In genomic region chr10:5089869-5090268, GRCh38 we compare ENCODE assay signal across 9 cellular contexts.
DNase-seq lines count a peak whose midpoint lies in the region; ATAC-seq and TF ChIP-seq lines count a peak whose summit lies in the region.
"Had no signal": no experiment of that assay in that cellular context is flagged by ENCODE, and none has a peak within 500 bp of the region (broad histone marks: within the 10 kb centered on the region; RNA-seq: fewer than 3 reads in every experiment).

No MANE protein-coding gene starts in this region.

- peaks cover 12% of the 10 kb centered on the region for H3K27me3 Mint-ChIP-seq in T-helper 2 cell treated with Interferon-gamma antibody and Interleukin-4, amounts not matched to agents 5 μg/mL and 100 μg/mL, for 36 hours (ENCODE audit: low read depth)

- peak; percentile 11 for DNase-seq in DMS153 treated with DMSO at 0.1 percent for 48 hours (lab: John Stamatoyannopoulos, UW; ENCODE audit: unreplicated experiment)
- DNase-seq in iris pigment epithelial cell (ENCODE audit: low read depth), result peak; percentile 65
- no peak for DNase-seq in T-helper 2 cell treated with Interferon-gamma antibody and Interleukin-4, amounts not matched to agents 5 μg/mL and 100 μg/mL, for 36 hours (ENCODE audit: low spot score)
- no peak for DNase-seq in retina
- DNase-seq in activated CD8-positive, alpha-beta memory T cell treated with anti-CD3 and anti-CD28 coated beads, Interleukin-2, amount 50 U/mL, for 4 hours, result no peak
- no peak for DNase-seq in NCI-H1930 (lab: John Stamatoyannopoulos, UW)
- DNase-seq: stimulated activated CD4-positive, alpha-beta T cell treated with anti-CD3 and anti-CD28 coated beads, Interleukin-4, amount 100 ng/mL, for 4 hours had no signal

- no peak overlapping the region for H3K27ac Mint-ChIP-seq in T-helper 2 cell treated with Interferon-gamma antibody and Interleukin-4, amounts not matched to agents 5 μg/mL and 100 μg/mL, for 36 hours

- H3K4me1 Mint-ChIP-seq in T-helper 2 cell treated with Interferon-gamma antibody and Interleukin-4, amounts not matched to agents 5 μg/mL and 100 μg/mL, for 36 hours (ENCODE audit: low read depth), result peaks cover 4% of the 10 kb centered on the region

- H3K4me3 Mint-ChIP-seq in T-helper 2 cell treated with Interferon-gamma antibody and Interleukin-4, amounts not matched to agents 5 μg/mL and 100 μg/mL, for 36 hours, result no peak overlapping the region

- no peaks in the 10 kb centered on the region for H3K36me3 Mint-ChIP-seq in T-helper 2 cell treated with Interferon-gamma antibody and Interleukin-4, amounts not matched to agents 5 μg/mL and 100 μg/mL, for 36 hours (ENCODE audit: low read depth)

- ATAC-seq in HG03159 (IDR thresholded peaks at IDR 0.05; ENCODE audit: unreplicated experiment), result peak; percentile 87
- ATAC-seq in SK-N-SH treated with all-trans-retinoic acid at 6 μM for 48 hours, result peak; percentile 53; the same call in 2 of the 3 replicates

- H3K9me3 Mint-ChIP-seq in T-helper 2 cell treated with Interferon-gamma antibody and Interleukin-4, amounts not matched to agents 5 μg/mL and 100 μg/mL, for 36 hours, result no peaks in the 10 kb centered on the region

TF ChIP-seq in SK-N-SH treated with all-trans-retinoic acid at 6 μM for 48 hours, 23 proteins besides CTCF, POLR2A, EP300 and RAD21:
- no peak for TF ChIP-seq ZNF8 (CRISPR knock-in tag; IDR thresholded peaks at IDR 0.05)
- TF ChIP-seq CREB5 (CRISPR knock-in tag; IDR thresholded peaks at IDR 0.05; ENCODE audit: low read depth), result no peak
- no peak for TF ChIP-seq TOX (CRISPR knock-in tag; IDR thresholded peaks at IDR 0.05; ENCODE audit: borderline replicate concordance)
- no peak for TF ChIP-seq BACH2 (CRISPR knock-in tag; IDR thresholded peaks at IDR 0.05; ENCODE audit: borderline replicate concordance)
- no peak for TF ChIP-seq ZFP30 (CRISPR knock-in tag; IDR thresholded peaks at IDR 0.05)
- TF ChIP-seq ISL1 (CRISPR knock-in tag; IDR thresholded peaks at IDR 0.05), result no peak
- TF ChIP-seq, protein P1, sequence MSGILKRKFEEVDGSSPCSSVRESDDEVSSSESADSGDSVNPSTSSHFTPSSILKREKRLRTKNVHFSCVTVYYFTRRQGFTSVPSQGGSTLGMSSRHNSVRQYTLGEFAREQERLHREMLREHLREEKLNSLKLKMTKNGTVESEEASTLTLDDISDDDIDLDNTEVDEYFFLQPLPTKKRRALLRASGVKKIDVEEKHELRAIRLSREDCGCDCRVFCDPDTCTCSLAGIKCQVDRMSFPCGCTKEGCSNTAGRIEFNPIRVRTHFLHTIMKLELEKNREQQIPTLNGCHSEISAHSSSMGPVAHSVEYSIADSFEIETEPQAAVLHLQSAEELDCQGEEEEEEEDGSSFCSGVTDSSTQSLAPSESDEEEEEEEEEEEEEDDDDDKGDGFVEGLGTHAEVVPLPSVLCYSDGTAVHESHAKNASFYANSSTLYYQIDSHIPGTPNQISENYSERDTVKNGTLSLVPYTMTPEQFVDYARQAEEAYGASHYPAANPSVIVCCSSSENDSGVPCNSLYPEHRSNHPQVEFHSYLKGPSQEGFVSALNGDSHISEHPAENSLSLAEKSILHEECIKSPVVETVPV (CRISPR knock-in tag; IDR thresholded peaks at IDR 0.05), result no peak
- TF ChIP-seq TCF4 (CRISPR knock-in tag; IDR thresholded peaks at IDR 0.05; ENCODE audit: borderline replicate concordance), result no peak
- no peak for TF ChIP-seq RARB (CRISPR knock-in tag; IDR thresholded peaks at IDR 0.05)
- no peak for TF ChIP-seq CSDC2 (CRISPR knock-in tag; IDR thresholded peaks at IDR 0.05)
- no peak for TF ChIP-seq ESRRG (CRISPR knock-in tag; IDR thresholded peaks at IDR 0.05)
- no peak for TF ChIP-seq POU6F1 (CRISPR knock-in tag; IDR thresholded peaks at IDR 0.05; ENCODE audit: borderline replicate concordance, low read depth)
- TF ChIP-seq GLIS3 (CRISPR knock-in tag; IDR thresholded peaks at IDR 0.05), result no peak
- no peak for TF ChIP-seq ZFP3 (CRISPR knock-in tag; IDR thresholded peaks at IDR 0.05)
- no peak for TF ChIP-seq PPARA (CRISPR knock-in tag; IDR thresholded peaks at IDR 0.05; ENCODE audit: borderline replicate concordance)
- TF ChIP-seq ARNTL (CRISPR knock-in tag; IDR thresholded peaks at IDR 0.05; ENCODE audit: borderline replicate concordance, low read depth), result no peak
- no peak for TF ChIP-seq ZNF70 (CRISPR knock-in tag; IDR thresholded peaks at IDR 0.05)
- TF ChIP-seq, protein P2, sequence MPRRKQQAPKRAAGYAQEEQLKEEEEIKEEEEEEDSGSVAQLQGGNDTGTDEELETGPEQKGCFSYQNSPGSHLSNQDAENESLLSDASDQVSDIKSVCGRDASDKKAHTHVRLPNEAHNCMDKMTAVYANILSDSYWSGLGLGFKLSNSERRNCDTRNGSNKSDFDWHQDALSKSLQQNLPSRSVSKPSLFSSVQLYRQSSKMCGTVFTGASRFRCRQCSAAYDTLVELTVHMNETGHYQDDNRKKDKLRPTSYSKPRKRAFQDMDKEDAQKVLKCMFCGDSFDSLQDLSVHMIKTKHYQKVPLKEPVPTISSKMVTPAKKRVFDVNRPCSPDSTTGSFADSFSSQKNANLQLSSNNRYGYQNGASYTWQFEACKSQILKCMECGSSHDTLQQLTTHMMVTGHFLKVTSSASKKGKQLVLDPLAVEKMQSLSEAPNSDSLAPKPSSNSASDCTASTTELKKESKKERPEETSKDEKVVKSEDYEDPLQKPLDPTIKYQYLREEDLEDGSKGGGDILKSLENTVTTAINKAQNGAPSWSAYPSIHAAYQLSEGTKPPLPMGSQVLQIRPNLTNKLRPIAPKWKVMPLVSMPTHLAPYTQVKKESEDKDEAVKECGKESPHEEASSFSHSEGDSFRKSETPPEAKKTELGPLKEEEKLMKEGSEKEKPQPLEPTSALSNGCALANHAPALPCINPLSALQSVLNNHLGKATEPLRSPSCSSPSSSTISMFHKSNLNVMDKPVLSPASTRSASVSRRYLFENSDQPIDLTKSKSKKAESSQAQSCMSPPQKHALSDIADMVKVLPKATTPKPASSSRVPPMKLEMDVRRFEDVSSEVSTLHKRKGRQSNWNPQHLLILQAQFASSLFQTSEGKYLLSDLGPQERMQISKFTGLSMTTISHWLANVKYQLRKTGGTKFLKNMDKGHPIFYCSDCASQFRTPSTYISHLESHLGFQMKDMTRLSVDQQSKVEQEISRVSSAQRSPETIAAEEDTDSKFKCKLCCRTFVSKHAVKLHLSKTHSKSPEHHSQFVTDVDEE (CRISPR knock-in tag; IDR thresholded peaks at IDR 0.05), result no peak
- no peak for TF ChIP-seq PATZ1 (CRISPR knock-in tag; IDR thresholded peaks at IDR 0.05; ENCODE audit: borderline replicate concordance)

Comparison
In these comparisons a context has a peak if more than half of its experiments do, and no peak if none do; other contexts are left out.
1. DNase-seq: peak in DMS153 treated with DMSO at 0.1 percent for 48 hours (single experiment) and iris pigment epithelial cell (single experiment); none in T-helper 2 cell treated with Interferon-gamma antibody and Interleukin-4, amounts not matched to agents 5 μg/mL and 100 μg/mL, for 36 hours (single experiment), retina (single experiment), activated CD8-positive, alpha-beta memory T cell treated with anti-CD3 and anti-CD28 coated beads, Interleukin-2, amount 50 U/mL, for 4 hours (single experiment) and NCI-H1930 (0 of 2).